In genomic region chrY:7285388-7285787, GRCh38 we compare ENCODE assay signal across 16 cellular contexts.
"Had no signal": no experiment of that assay in that cellular context is flagged by ENCODE, and none has a peak within 500 bp of the region (broad histone marks: within the 10 kb centered on the region; RNA-seq: fewer than 3 reads in every experiment).

No MANE protein-coding gene starts in this region.

- H3K36me3 ChIP-seq: sigmoid colon, upper lobe of right lung had no signal

- H3K4me1 Mint-ChIP-seq: immature natural killer cell had no signal

- H3K9me3 ChIP-seq: lower lobe of right lung, psoas muscle, sigmoid colon, testis, upper lobe of right lung had no signal

- H3K4me1 ChIP-seq: lower lobe of right lung, psoas muscle, sigmoid colon, testis, upper lobe of right lung had no signal

- H3K27ac Mint-ChIP-seq: activated B cell treated with CpG ODN at 0.5 μM for 24 hours, immature natural killer cell had no signal

- H3K9me3 Mint-ChIP-seq: activated B cell treated with CpG ODN at 0.5 μM for 24 hours; immature natural killer cell; naive thymus-derived CD8-positive, alpha-beta T cell had no signal

- ATAC-seq: esophagus mucosa; left cardiac atrium; lower lobe of right lung; naive thymus-derived CD8-positive, alpha-beta T cell; psoas muscle; upper lobe of right lung had no signal

- H3K36me3 Mint-ChIP-seq: immature natural killer cell had no signal

- H3K27ac ChIP-seq: dorsolateral prefrontal cortex, lower lobe of right lung, psoas muscle, sigmoid colon, testis, upper lobe of right lung had no signal

- H3K4me3 Mint-ChIP-seq: activated B cell treated with CpG ODN at 0.5 μM for 24 hours, immature natural killer cell had no signal

- H3K27me3 ChIP-seq: dorsolateral prefrontal cortex, sigmoid colon, testis, upper lobe of right lung had no signal

- H3K27me3 Mint-ChIP-seq: activated B cell treated with CpG ODN at 0.5 μM for 24 hours; naive thymus-derived CD8-positive, alpha-beta T cell had no signal

- DNase-seq: activated B cell treated with CpG ODN at 0.5 μM for 24 hours; activated gamma-delta T cell treated with Interleukin-2 at 50 U/mL for 16 hours; activated T-cell treated with anti-CD3 and anti-CD28 coated beads, Interleukin-2, amount 50 U/mL, for 1 hour; dorsolateral prefrontal cortex; glutamatergic neuron; immature natural killer cell; left cardiac atrium; lower lobe of right lung; naive thymus-derived CD8-positive, alpha-beta T cell; psoas muscle; sigmoid colon; stimulated activated CD4-positive, alpha-beta T cell treated with anti-CD3 and anti-CD28 coated beads, Interleukin-2, amount 100 ng/mL, for 24 hours; stimulated activated naive CD4-positive, alpha-beta T cell; testis; upper lobe of right lung had no signal

- H3K4me3 ChIP-seq: dorsolateral prefrontal cortex, lower lobe of right lung, psoas muscle, sigmoid colon, testis, upper lobe of right lung had no signal
